Comparison of ENCODE assay signal across 1 cellular context in the genomic region with DNA sequence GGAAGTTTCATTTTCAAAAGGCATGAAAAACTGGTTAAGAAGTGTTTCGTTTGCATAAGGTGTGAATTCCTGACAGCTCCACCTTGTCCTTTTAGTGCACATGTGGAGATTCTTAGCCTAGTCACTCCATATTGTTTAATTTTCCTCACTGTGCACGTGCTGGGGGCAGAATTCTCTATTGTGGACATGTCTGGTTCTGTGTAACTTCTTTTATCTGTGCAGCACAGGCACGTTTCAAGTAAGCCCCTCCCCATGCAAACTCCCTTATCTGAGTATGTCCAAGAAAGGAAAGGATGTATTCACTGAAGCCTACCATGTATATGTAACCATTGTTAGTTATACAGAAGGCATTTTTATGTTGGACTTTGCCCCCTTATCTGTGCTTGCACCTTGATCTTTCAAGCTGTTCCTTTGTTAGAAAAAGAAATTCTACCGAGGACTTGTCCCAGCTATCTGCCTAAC.
TF ChIP-seq lines count a peak whose summit lies in the region.

No MANE protein-coding gene starts in this region.

TF ChIP-seq in HepG2, 621 proteins besides CTCF, POLR2A, EP300 and RAD21:
- TF ChIP-seq KLF11 (CRISPR knock-in tag; IDR thresholded peaks at IDR 0.05) (no peak), BHLHE40 (IDR thresholded peaks at IDR 0.05; ENCODE audit: low read length) (peak; percentile 76), MEIS1 (CRISPR knock-in tag; IDR thresholded peaks at IDR 0.05; ENCODE audit: borderline replicate concordance) (no peak), SMC3 (IDR thresholded peaks at IDR 0.05; ENCODE audit: low read length) (no peak), ZNF562 (CRISPR knock-in tag; IDR thresholded peaks at IDR 0.05; ENCODE audit: borderline replicate concordance) (no peak), MXI1 (IDR thresholded peaks at IDR 0.05; ENCODE audit: borderline replicate concordance, low read depth, low read length) (no peak), SOX13 (IDR thresholded peaks at IDR 0.05) (no peak), SOX13 (CRISPR knock-in tag; conservative IDR thresholded peaks at IDR 0.05 in 1 of 2, IDR thresholded peaks at IDR 0.05 in 1 of 2) (peak in 1 of 2 experiments; percentile 53; a peak in 2 of 4 replicates), ZNF484 (CRISPR knock-in tag; IDR thresholded peaks at IDR 0.05; ENCODE audit: borderline replicate concordance, low read depth) (no peak), HNF4A (CRISPR knock-in tag; IDR thresholded peaks at IDR 0.05) (peak; percentile 33; the same call in 1 of the 2 replicates)
- TF ChIP-seq, protein P1, sequence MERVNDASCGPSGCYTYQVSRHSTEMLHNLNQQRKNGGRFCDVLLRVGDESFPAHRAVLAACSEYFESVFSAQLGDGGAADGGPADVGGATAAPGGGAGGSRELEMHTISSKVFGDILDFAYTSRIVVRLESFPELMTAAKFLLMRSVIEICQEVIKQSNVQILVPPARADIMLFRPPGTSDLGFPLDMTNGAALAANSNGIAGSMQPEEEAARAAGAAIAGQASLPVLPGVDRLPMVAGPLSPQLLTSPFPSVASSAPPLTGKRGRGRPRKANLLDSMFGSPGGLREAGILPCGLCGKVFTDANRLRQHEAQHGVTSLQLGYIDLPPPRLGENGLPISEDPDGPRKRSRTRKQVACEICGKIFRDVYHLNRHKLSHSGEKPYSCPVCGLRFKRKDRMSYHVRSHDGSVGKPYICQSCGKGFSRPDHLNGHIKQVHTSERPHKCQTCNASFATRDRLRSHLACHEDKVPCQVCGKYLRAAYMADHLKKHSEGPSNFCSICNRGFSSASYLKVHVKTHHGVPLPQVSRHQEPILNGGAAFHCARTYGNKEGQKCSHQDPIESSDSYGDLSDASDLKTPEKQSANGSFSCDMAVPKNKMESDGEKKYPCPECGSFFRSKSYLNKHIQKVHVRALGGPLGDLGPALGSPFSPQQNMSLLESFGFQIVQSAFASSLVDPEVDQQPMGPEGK (CRISPR knock-in tag; IDR thresholded peaks at IDR 0.05) = no peak
- TF ChIP-seq, protein P2, sequence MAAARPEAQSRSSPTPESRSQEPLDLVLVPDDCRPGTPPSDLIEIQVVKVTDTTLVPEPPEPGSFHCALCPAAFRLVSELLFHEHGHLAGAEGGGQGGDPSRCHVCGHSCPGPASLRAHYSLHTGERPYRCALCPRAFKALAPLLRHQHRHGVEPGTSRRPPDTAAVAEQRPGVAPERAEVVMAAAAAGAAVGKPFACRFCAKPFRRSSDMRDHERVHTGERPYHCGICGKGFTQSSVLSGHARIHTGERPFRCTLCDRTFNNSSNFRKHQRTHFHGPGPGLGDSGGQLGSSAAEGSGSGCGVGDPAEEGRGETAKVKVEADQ (CRISPR knock-in tag; IDR thresholded peaks at IDR 0.05; ENCODE audit: borderline replicate concordance) = no peak
